In genomic region chr11:69817265-69818236, GRCh38 we compare ENCODE assay signal across 13 cellular contexts. TPM values are rescaled to one million over a fixed set of nuclear protein-coding genes. Genes with fewer than 3 reads are reported as not detected.
DNase-seq lines count a peak whose midpoint lies in the region; ATAC-seq and TF ChIP-seq lines count a peak whose summit lies in the region.
"Had no signal": no experiment of that assay in that cellular context is flagged by ENCODE, and none has a peak within 500 bp of the region (broad histone marks: within the 10 kb centered on the region; RNA-seq: fewer than 3 reads in every experiment).

No MANE protein-coding gene starts in this region.

- H3K27ac ChIP-seq in mesodermal cell (ENCODE audit: low read depth, low read length, severe bottlenecking), result no peak overlapping the region
- H3K27ac ChIP-seq: RWPE1, uterus had no signal

- CTCF ChIA-PET in activated CD8-positive, alpha-beta T cell treated with anti-CD3 and anti-CD28 coated beads, Interleukin-2, amount 10 ng/mL, durations not matched to agents 7 days and 5 days (lab: Charles Lee), result no interaction called here

- POLR2A ChIA-PET in activated CD8-positive, alpha-beta T cell treated with anti-CD3 and anti-CD28 coated beads, Interleukin-2, amount 10 ng/mL, durations not matched to agents 7 days and 5 days (lab: Charles Lee), result no interaction called here

- H3K27ac Mint-ChIP-seq in activated CD8-positive, alpha-beta T cell treated with anti-CD3 and anti-CD28 coated beads, Interleukin-2, amount 10 ng/mL, durations not matched to agents 7 days and 5 days, result no peak overlapping the region
- H3K27ac Mint-ChIP-seq: activated T-helper 2 cell treated with anti-CD3 and anti-CD28 coated beads, Interferon-gamma antibody, Interleukin-2, Interleukin-4, amounts not matched to agents 10 μg/mL and 5 μg/mL and 100 μg/mL, durations not matched to agents 14 hours and 24 hours and 36 hours; memory B cell had no signal

- 1 to 3% methylated on average over 65 to 102 of the region's 108 CpGs for WGBS in mesodermal cell (ENCODE audit: insufficient coverage in 2 of 2), 2 experiments

- no peak for TF ChIP-seq EP300 in Ishikawa (IDR thresholded peaks at IDR 0.05; ENCODE audit: borderline replicate concordance)

- H3K4me1 ChIP-seq in mesodermal cell (ENCODE audit: control insufficient read depth, insufficient read depth, low read length, poor library complexity, severe bottlenecking), result peaks cover 3% of the 10 kb centered on the region
- H3K4me1 ChIP-seq: uterus had no signal

- peaks cover 41% of the 10 kb centered on the region for H3K27me3 Mint-ChIP-seq in activated CD8-positive, alpha-beta T cell treated with anti-CD3 and anti-CD28 coated beads, Interleukin-2, amount 10 ng/mL, durations not matched to agents 7 days and 5 days (ENCODE audit: low read depth)

- no peaks in the 10 kb centered on the region for H3K9me3 Mint-ChIP-seq in activated CD8-positive, alpha-beta T cell treated with anti-CD3 and anti-CD28 coated beads, Interleukin-2, amount 10 ng/mL, durations not matched to agents 7 days and 5 days (ENCODE audit: insufficient read depth)
- H3K9me3 Mint-ChIP-seq: activated T-helper 2 cell treated with anti-CD3 and anti-CD28 coated beads, Interferon-gamma antibody, Interleukin-2, Interleukin-4, amounts not matched to agents 10 μg/mL and 5 μg/mL and 100 μg/mL, durations not matched to agents 14 hours and 24 hours and 36 hours; central memory CD8-positive, alpha-beta T cell had no signal

- H3K9me3 ChIP-seq in mesodermal cell (ENCODE audit: control insufficient read depth, low read length), result no peaks in the 10 kb centered on the region
- H3K9me3 ChIP-seq: uterus had no signal

- no peak for TF ChIP-seq RAD21 in Ishikawa (IDR thresholded peaks at IDR 0.05; ENCODE audit: low read depth)

- H3K36me3 Mint-ChIP-seq in activated CD8-positive, alpha-beta T cell treated with anti-CD3 and anti-CD28 coated beads, Interleukin-2, amount 10 ng/mL, durations not matched to agents 7 days and 5 days (ENCODE audit: low read depth), result no peaks in the 10 kb centered on the region

- no peak overlapping the region for H3K4me3 Mint-ChIP-seq in activated CD8-positive, alpha-beta T cell treated with anti-CD3 and anti-CD28 coated beads, Interleukin-2, amount 10 ng/mL, durations not matched to agents 7 days and 5 days
- H3K4me3 Mint-ChIP-seq: central memory CD8-positive, alpha-beta T cell; memory B cell had no signal

- no peaks in the 10 kb centered on the region for H3K4me1 Mint-ChIP-seq in activated CD8-positive, alpha-beta T cell treated with anti-CD3 and anti-CD28 coated beads, Interleukin-2, amount 10 ng/mL, durations not matched to agents 7 days and 5 days (ENCODE audit: low read depth)
- H3K4me1 Mint-ChIP-seq: central memory CD8-positive, alpha-beta T cell had no signal

- H3K4me3 ChIP-seq in mesodermal cell (ENCODE audit: extremely low read depth, insufficient read depth, low read length, poor library complexity, severe bottlenecking), result peak overlapping the region; percentile 33
- H3K4me3 ChIP-seq: uterus had no signal

- DNase-seq in EL (peak; percentile 20), dermis blood vessel endothelial cell (peak; percentile 3), NCI-H2227 (lab: John Stamatoyannopoulos, UW; ENCODE audit: unreplicated experiment) (no peak)
- no peak for DNase-seq in stimulated activated naive CD4-positive, alpha-beta T cell (lab: John Stamatoyannopoulos, UW)
- DNase-seq in activated CD8-positive, alpha-beta T cell treated with anti-CD3 and anti-CD28 coated beads, Interleukin-2, amount 10 ng/mL, durations not matched to agents 7 days and 5 days, result no peak
- DNase-seq: uterus had no signal

- H3K36me3 ChIP-seq in mesodermal cell (ENCODE audit: control insufficient read depth, insufficient read depth, low read length), result no peaks in the 10 kb centered on the region
- H3K36me3 ChIP-seq: uterus had no signal

- ATAC-seq in GM21360 (IDR thresholded peaks at IDR 0.05; ENCODE audit: unreplicated experiment), result no peak
- no peak for ATAC-seq in activated CD8-positive, alpha-beta T cell treated with anti-CD3 and anti-CD28 coated beads, Interleukin-2, amount 10 ng/mL, durations not matched to agents 7 days and 5 days

TF ChIP-seq in Ishikawa, 13 proteins besides CTCF, POLR2A, EP300 and RAD21:
- no peak for TF ChIP-seq YY1 (IDR thresholded peaks at IDR 0.05; ENCODE audit: low read depth)
- peak; percentile 50; the same call in 1 of the 2 replicates for TF ChIP-seq ZBTB7A (IDR thresholded peaks at IDR 0.05; ENCODE audit: low read depth)
- TF ChIP-seq CEBPB (IDR thresholded peaks at IDR 0.05), result no peak
- 0 out of 2 replicates have a peak, but pooled peaks have one; percentile 19 for TF ChIP-seq TAF1 (IDR thresholded peaks at IDR 0.05; ENCODE audit: low read depth)
- no peak for TF ChIP-seq FOXM1 (IDR thresholded peaks at IDR 0.05; ENCODE audit: borderline replicate concordance, low read depth)
- TF ChIP-seq USF1 (IDR thresholded peaks at IDR 0.05), result no peak
- TF ChIP-seq TEAD4 (IDR thresholded peaks at IDR 0.05), result no peak; the same call in 1 of the 2 replicates
- TF ChIP-seq, protein P1, sequence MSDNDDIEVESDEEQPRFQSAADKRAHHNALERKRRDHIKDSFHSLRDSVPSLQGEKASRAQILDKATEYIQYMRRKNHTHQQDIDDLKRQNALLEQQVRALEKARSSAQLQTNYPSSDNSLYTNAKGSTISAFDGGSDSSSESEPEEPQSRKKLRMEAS (IDR thresholded peaks at IDR 0.05), result peak; percentile 60; the same call in 1 of the 2 replicates
- TF ChIP-seq NFIC (IDR thresholded peaks at IDR 0.05), result no peak
- peak; percentile 48 for TF ChIP-seq EGR1 (IDR thresholded peaks at IDR 0.05)
- TF ChIP-seq REST (IDR thresholded peaks at IDR 0.05; ENCODE audit: low read depth), result no peak

RNA-seq across cellular contexts. Expression of gene FGF3, which starts 1.7 kb away (rescaled TPM):
- total RNA-seq in dermis blood vessel endothelial cell, result not detected in 2 replicates
- 0.96 TPM for polyA plus RNA-seq in mesodermal cell (2013, experiment 1 of 2)
- 1.1 TPM for polyA plus RNA-seq in mesodermal cell (2013, experiment 2 of 2)
- total RNA-seq in activated CD8-positive, alpha-beta T cell treated with anti-CD3 and anti-CD28 coated beads, Interleukin-2, amount 10 ng/mL, durations not matched to agents 7 days and 5 days, result not detected
- total RNA-seq: activated T-helper 2 cell treated with anti-CD3 and anti-CD28 coated beads, Interferon-gamma antibody, Interleukin-2, Interleukin-4, amounts not matched to agents 10 μg/mL and 5 μg/mL and 100 μg/mL, durations not matched to agents 14 hours and 24 hours and 36 hours; uterus had no signal

RNA-seq across cellular contexts. Expression of gene FGF4, which starts 42.4 kb away (rescaled TPM):
- not detected in 2 replicates for total RNA-seq in dermis blood vessel endothelial cell
- polyA plus RNA-seq in mesodermal cell (2013, experiment 1 of 2), result 0.07 TPM
- polyA plus RNA-seq in mesodermal cell (2013, experiment 2 of 2), result not detected
- total RNA-seq in activated CD8-positive, alpha-beta T cell treated with anti-CD3 and anti-CD28 coated beads, Interleukin-2, amount 10 ng/mL, durations not matched to agents 7 days and 5 days, result not detected
- total RNA-seq: activated T-helper 2 cell treated with anti-CD3 and anti-CD28 coated beads, Interferon-gamma antibody, Interleukin-2, Interleukin-4, amounts not matched to agents 10 μg/mL and 5 μg/mL and 100 μg/mL, durations not matched to agents 14 hours and 24 hours and 36 hours; uterus had no signal

Comparison
In these comparisons a context has a peak if more than half of its experiments do, and no peak if none do; other contexts are left out.
1. DNase-seq: peak in EL (single experiment) and dermis blood vessel endothelial cell (single experiment); none in stimulated activated naive CD4-positive, alpha-beta T cell (0 of 6), activated CD8-positive, alpha-beta T cell treated with anti-CD3 and anti-CD28 coated beads, Interleukin-2, amount 10 ng/mL, durations not matched to agents 7 days and 5 days (single experiment) and NCI-H2227 (single experiment).